8 cellular contexts compared by ENCODE assay signal in genomic region chr16:22191966-22192260, GRCh38. TPM values are rescaled to one million over a fixed set of nuclear protein-coding genes. Genes with fewer than 3 reads are reported as not detected.
DNase-seq lines count a peak whose midpoint lies in the region; ATAC-seq, FAIRE-seq and TF ChIP-seq lines count a peak whose summit lies in the region.

No MANE protein-coding gene starts in this region.

- intact Hi-C loops in vagina (cut with DNase I), result no loop called here

- H3K4me1 ChIP-seq in vagina, result peaks cover 45% of the 10 kb centered on the region

- H3K36me3 Mint-ChIP-seq in T-cell (no peaks in the 10 kb centered on the region), chondrocyte (ENCODE audit: low read depth) (no peaks in the 10 kb centered on the region), naive B cell (no peaks in the 10 kb centered on the region)

- peaks cover 0 to 13% (median 6%) of the 10 kb centered on the region in 3 donors for H3K9me3 Mint-ChIP-seq in T-cell
- H3K9me3 Mint-ChIP-seq in chondrocyte (ENCODE audit: low read depth), result no peaks in the 10 kb centered on the region
- peaks cover 0 to 7% (median 0%) of the 10 kb centered on the region in 7 donors for H3K9me3 Mint-ChIP-seq in naive B cell

- POLR2A ChIA-PET in T-cell (lab: Charles Lee), result interaction anchor here (0.5 to 2.1 kb wide), 9 partner anchors 14 to 245 kb away, joined by 3 to 27 read pairs (median 5); partner anchors contain the start of genes UQCRC2 (in 2 of the 2), EEF2K (in 1 of the 2) and POLR3E (in 1 of the 2)

- CTCF ChIA-PET in T-cell (lab: Charles Lee), result interaction anchor here in 1 of 2 donors (1.2 to 2.0 kb wide), 3 partner anchors 93 to 108 kb away, joined by 6 to 15 read pairs (median 8); partner anchors contain the start of gene POLR3E

- no peak for FAIRE-seq in frontal cortex (lab: Jason Lieb, UNC)

- H3K4me3 Mint-ChIP-seq in T-cell (peak overlapping the region; percentile 83 to 91 (median 84)), chondrocyte (ENCODE audit: unreplicated experiment) (peak overlapping the region; percentile 91), naive B cell (peak overlapping the region; percentile 74 to 100 (median 90))

- H3K27ac Mint-ChIP-seq in T-cell (peak overlapping the region; percentile 99 to 100), chondrocyte (ENCODE audit: unreplicated experiment) (peak overlapping the region; percentile 100), naive B cell (peak overlapping the region; percentile 97 to 100 (median 100))

- peaks cover 64 to 71% (median 68%) of the 10 kb centered on the region in 3 donors for H3K4me1 Mint-ChIP-seq in T-cell
- H3K4me1 Mint-ChIP-seq in chondrocyte (ENCODE audit: low read depth), result peaks cover 30% of the 10 kb centered on the region
- H3K4me1 Mint-ChIP-seq in naive B cell, result peaks cover 52 to 83% (median 64%) of the 10 kb centered on the region in 3 donors

- H3K4me3 ChIP-seq in vagina, result peak overlapping the region; percentile 44 to 46

- peak overlapping the region; percentile 97 for H3K27ac ChIP-seq in vagina

- no peaks in the 10 kb centered on the region for H3K9me3 ChIP-seq in vagina

- H3K27me3 ChIP-seq in vagina, result no peaks in the 10 kb centered on the region

- TF ChIP-seq POLR2A in vagina (IDR thresholded peaks at IDR 0.05), result no peak

- H3K27me3 Mint-ChIP-seq in T-cell, result peaks cover 0 to 5% of the 10 kb centered on the region in 2 donors
- no peaks in the 10 kb centered on the region for H3K27me3 Mint-ChIP-seq in chondrocyte (ENCODE audit: low read depth)
- peaks cover 0 to 4% (median 0%) of the 10 kb centered on the region in 3 donors for H3K27me3 Mint-ChIP-seq in naive B cell

- H3K36me3 ChIP-seq in vagina, result no peaks in the 10 kb centered on the region

- TF ChIP-seq CTCF in chondrocyte (IDR thresholded peaks at IDR 0.05) (no peak), vagina (IDR thresholded peaks at IDR 0.05) (no peak)

- ATAC-seq in T-cell (replicated peaks in 1 of 4), result no peak
- ATAC-seq in naive B cell (ENCODE audit: low read depth in 2 of 2), result no peak
- no peak for ATAC-seq in GM19452 (IDR thresholded peaks at IDR 0.05; ENCODE audit: unreplicated experiment)

- DNase-seq in NCI-H1105 treated with DMSO at 0.1 percent for 48 hours (lab: John Stamatoyannopoulos, UW) (peak; percentile 30), NCI-H1105 (lab: John Stamatoyannopoulos, UW) (no peak), T-cell (peak in 31 of 34 experiments; percentile 22 to 64 (median 44)), chondrocyte (ENCODE audit: low spot score) (no peak), naive B cell (no peak), vagina (ENCODE audit: extremely low spot score in 2 of 2) (no peak), frontal cortex (ENCODE audit: low spot score in 2 of 2) (no peak)

RNA-seq across cellular contexts. Expression of gene EEF2K, which starts 14.2 kb away (rescaled TPM):
- total RNA-seq in T-cell (10 to 100 TPM; 15.5 to 21.5 (median 21.0) TPM), chondrocyte (32.6 to 37.5 TPM (median 34.3 TPM) in 3 replicates), vagina (50.3 TPM), frontal cortex (9.8 TPM)
- 1 to 10 TPM; 1.2 to 2.9 (median 1.8) TPM for polyA plus RNA-seq in naive B cell (ENCODE audit: low read depth in 6 of 6)

RNA-seq across cellular contexts. Expression of gene SDR42E2, which starts 29.6 kb away (rescaled TPM):
- total RNA-seq in T-cell (1 to 10 TPM in 2 of 5 donors, under 1 TPM in 3; 0.28 to 2.9 (median 0.39) TPM), chondrocyte (not detected in 3 replicates), vagina (not detected), frontal cortex (not detected)
- polyA plus RNA-seq in naive B cell (ENCODE audit: low read depth in 6 of 6), result 1 to 10 TPM in 1 of 6 donors, under 1 TPM in 4, not detected in 1; 0.21 to 1.2 (median 0.81) TPM

Comparison
In these comparisons a context has a peak if more than half of its experiments do, and no peak if none do; other contexts are left out.
1. DNase-seq: peak in NCI-H1105 treated with DMSO at 0.1 percent for 48 hours (single experiment) and T-cell (31 of 34); none in NCI-H1105 (single experiment), chondrocyte (single experiment), naive B cell (single experiment), vagina (0 of 2) and frontal cortex (0 of 2).
2. Peak in every context shown above with its lines, with median percentiles within 50 percentile points of each other: H3K27ac Mint-ChIP-seq and H3K4me3 Mint-ChIP-seq.